23 cellular contexts compared by ENCODE assay signal in the genomic region with DNA sequence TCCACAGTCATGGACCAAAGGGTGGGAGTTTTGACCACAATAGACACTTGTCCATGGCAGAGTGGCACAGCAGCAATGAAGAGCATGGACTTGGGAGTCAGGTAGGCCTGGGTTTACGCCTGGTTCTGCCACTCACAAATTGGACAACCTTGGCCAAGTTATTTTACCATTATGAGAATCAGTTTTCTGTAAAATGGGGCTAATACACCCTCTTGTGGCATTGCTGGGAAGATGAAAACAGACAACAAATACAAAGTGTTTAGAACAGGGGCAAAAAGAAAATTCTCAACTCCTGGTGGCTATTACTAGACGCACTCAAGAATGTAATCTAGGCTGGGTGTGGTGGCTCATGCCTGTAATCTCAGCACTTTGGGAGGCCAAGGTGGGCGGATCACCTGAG. TPM values are rescaled to one million over a fixed set of nuclear protein-coding genes. Genes with fewer than 3 reads are reported as not detected.
DNase-seq lines count a peak whose midpoint lies in the region; ATAC-seq, FAIRE-seq and TF ChIP-seq lines count a peak whose summit lies in the region.
"Had no signal": no experiment of that assay in that cellular context is flagged by ENCODE, and none has a peak within 500 bp of the region (broad histone marks: within the 10 kb centered on the region; RNA-seq: fewer than 3 reads in every experiment).

No MANE protein-coding gene starts in this region.

- no peak for DNase-seq in T-helper 1 cell
- no peak for DNase-seq in GM12865 (ENCODE audit: low read depth)
- DNase-seq in OCI-LY7 (ENCODE audit: low spot score), result peak; percentile 16
- DNase-seq in activated CD8-positive, alpha-beta memory T cell treated with anti-CD3 and anti-CD28 coated beads, Interleukin-2, amount 10 ng/mL, durations not matched to agents 7 days and 5 days, result no peak
- DNase-seq in germinal center (ENCODE audit: low spot score), result no peak
- DNase-seq in GM12892 (ENCODE audit: insufficient read length), result no peak
- DNase-seq: activated naive CD4-positive, alpha-beta T cell treated with anti-CD3 and anti-CD28 coated beads, Interleukin-2, amount 50 U/mL, for 16 hours; C1 segment of cervical spinal cord; dermis blood vessel endothelial cell; H7; left cardiac atrium; NCI-H1048; NCI-H524 treated with DMSO at 0.1 percent for 48 hours; OCI-M1; retina; T-helper 9 cell had no signal

- no peak for FAIRE-seq in GM12892 (lab: Jason Lieb, UNC)

- no peak overlapping the region for H3K27ac Mint-ChIP-seq in T-helper 1 cell treated with Interleukin-12 subunit alpha and Interleukin-12 subunit beta and Interleukin-4 antibody, amounts not matched to agents 30 μg/mL and 1 μg/mL, for 36 hours
- H3K27ac Mint-ChIP-seq in activated CD8-positive, alpha-beta memory T cell treated with anti-CD3 and anti-CD28 coated beads, Interleukin-2, amount 10 ng/mL, durations not matched to agents 7 days and 5 days, result no peak overlapping the region
- H3K27ac Mint-ChIP-seq: stimulated activated effector memory CD8-positive, alpha-beta T cell treated with anti-CD3 and anti-CD28 coated beads, Interleukin-12 subunit alpha, Interleukin-12 subunit beta, amount 100 ng/mL, for 72 hours had no signal

- peaks cover 11% of the 10 kb centered on the region for H3K4me1 ChIP-seq in OCI-LY7 (ENCODE audit: insufficient read depth, low read length, poor library complexity, severe bottlenecking)
- H3K4me1 ChIP-seq in liver (ENCODE audit: control insufficient read depth in 4 of 4, insufficient read depth in 4 of 4, low read length in 3 of 4), result peaks cover 0 to 23% (median 16%) of the 10 kb centered on the region in 4 donors

- no peak overlapping the region for H3K4me2 ChIP-seq in OCI-LY7 (ENCODE audit: low read length)

- H3K9me3 Mint-ChIP-seq in T-helper 1 cell treated with Interleukin-12 subunit alpha and Interleukin-12 subunit beta and Interleukin-4 antibody, amounts not matched to agents 30 μg/mL and 1 μg/mL, for 36 hours, result no peaks in the 10 kb centered on the region
- H3K9me3 Mint-ChIP-seq in activated CD8-positive, alpha-beta memory T cell treated with anti-CD3 and anti-CD28 coated beads, Interleukin-2, amount 10 ng/mL, durations not matched to agents 7 days and 5 days (ENCODE audit: low read depth), result no peaks in the 10 kb centered on the region
- H3K9me3 Mint-ChIP-seq: stimulated activated effector memory CD8-positive, alpha-beta T cell treated with anti-CD3 and anti-CD28 coated beads, Interleukin-12 subunit alpha, Interleukin-12 subunit beta, amount 100 ng/mL, for 72 hours had no signal

- CTCF ChIA-PET in OCI-LY7 (lab: Charles Lee; ENCODE audit: unreplicated experiment), result no interaction called here
- CTCF ChIA-PET in activated CD8-positive, alpha-beta memory T cell treated with anti-CD3 and anti-CD28 coated beads, Interleukin-2, amount 10 ng/mL, durations not matched to agents 7 days and 5 days (lab: Charles Lee), result interaction anchor here (1.4 kb wide), 1 partner anchor 54 kb away, joined by 3 read pairs; no protein-coding TSS in a partner anchor

- H3K27ac ChIP-seq in OCI-LY7 (ENCODE audit: low read depth, low read length, poor library complexity, severe bottlenecking) (no peak overlapping the region), liver (ENCODE audit: low read depth in 1 of 2, low read length in 2 of 2) (no peak overlapping the region)
- H3K27ac ChIP-seq: gastroesophageal sphincter, neutrophil, thoracic aorta had no signal

- peaks cover 24% of the 10 kb centered on the region for H3K4me1 Mint-ChIP-seq in T-helper 1 cell treated with Interleukin-12 subunit alpha and Interleukin-12 subunit beta and Interleukin-4 antibody, amounts not matched to agents 30 μg/mL and 1 μg/mL, for 36 hours (ENCODE audit: low read depth)
- peaks cover 21% of the 10 kb centered on the region for H3K4me1 Mint-ChIP-seq in activated CD8-positive, alpha-beta memory T cell treated with anti-CD3 and anti-CD28 coated beads, Interleukin-2, amount 10 ng/mL, durations not matched to agents 7 days and 5 days

- H3K4me3 ChIP-seq in GM12865 (ENCODE audit: low read depth, low read length) (no peak overlapping the region), OCI-LY7 (ENCODE audit: low read depth, low read length, poor library complexity, severe bottlenecking) (no peak overlapping the region), liver (ENCODE audit: low read depth in 1 of 3, low read length in 3 of 3) (no peak overlapping the region)
- H3K4me3 ChIP-seq: gastroesophageal sphincter, thoracic aorta had no signal

- no peak for ATAC-seq in activated CD8-positive, alpha-beta memory T cell treated with anti-CD3 and anti-CD28 coated beads, Interleukin-2, amount 10 ng/mL, durations not matched to agents 7 days and 5 days
- ATAC-seq: gastroesophageal sphincter; left cardiac atrium; stimulated activated effector memory CD8-positive, alpha-beta T cell treated with anti-CD3 and anti-CD28 coated beads, Interleukin-12 subunit alpha, Interleukin-12 subunit beta, amount 100 ng/mL, for 72 hours had no signal

- 88% methylated on average over 3 of the region's 3 CpGs for WGBS in liver

- TF ChIP-seq POLR2A in GM12892 (IDR thresholded peaks at IDR 0.05; ENCODE audit: low read depth, low read length), result no peak

- no TSS peak for BruUV-seq in OCI-LY7 (replicated peaks; lab: Mats Ljungman, UMichigan)

- no peak overlapping the region for H3K9ac ChIP-seq in liver (ENCODE audit: low read depth in 1 of 2, low read length in 2 of 2)

- H3K36me3 Mint-ChIP-seq in T-helper 1 cell treated with Interleukin-12 subunit alpha and Interleukin-12 subunit beta and Interleukin-4 antibody, amounts not matched to agents 30 μg/mL and 1 μg/mL, for 36 hours (ENCODE audit: low read depth), result peaks cover 16% of the 10 kb centered on the region
- peaks cover 8% of the 10 kb centered on the region for H3K36me3 Mint-ChIP-seq in activated CD8-positive, alpha-beta memory T cell treated with anti-CD3 and anti-CD28 coated beads, Interleukin-2, amount 10 ng/mL, durations not matched to agents 7 days and 5 days

- peaks cover 16% of the 10 kb centered on the region for H3K79me2 ChIP-seq in OCI-LY7 (ENCODE audit: insufficient read depth, low read depth, low read length)

- POLR2A ChIA-PET in OCI-LY7 (lab: Charles Lee), result interaction anchor here (0.6 kb wide), 1 partner anchor 549 kb away, joined by 5 read pairs; no protein-coding TSS in a partner anchor

- peak; percentile 38 to 54 for TF ChIP-seq RAD21 in liver (IDR thresholded peaks at IDR 0.05)

- no peaks in the 10 kb centered on the region for H3K27me3 ChIP-seq in liver (ENCODE audit: control insufficient read depth in 4 of 4, insufficient read depth in 4 of 4, low read length in 3 of 4)
- H3K27me3 ChIP-seq: gastroesophageal sphincter, neutrophil had no signal

- no peak overlapping the region for H2AFZ ChIP-seq in OCI-LY7 (ENCODE audit: low read length)

- no peaks in the 10 kb centered on the region for H3K27me3 Mint-ChIP-seq in T-helper 1 cell treated with Interleukin-12 subunit alpha and Interleukin-12 subunit beta and Interleukin-4 antibody, amounts not matched to agents 30 μg/mL and 1 μg/mL, for 36 hours (ENCODE audit: low read depth)
- no peaks in the 10 kb centered on the region for H3K27me3 Mint-ChIP-seq in activated CD8-positive, alpha-beta memory T cell treated with anti-CD3 and anti-CD28 coated beads, Interleukin-2, amount 10 ng/mL, durations not matched to agents 7 days and 5 days

- TF ChIP-seq CTCF in GM12865 (IDR thresholded peaks at IDR 0.05; ENCODE audit: insufficient read depth, low read depth, low read length, missing control alignments), result peak; percentile 6
- peak; percentile 59 for TF ChIP-seq CTCF in OCI-LY7 (conservative IDR thresholded peaks at IDR 0.05; ENCODE audit: low read length)
- TF ChIP-seq CTCF in liver (IDR thresholded peaks at IDR 0.05; ENCODE audit: low read depth, low read length, missing input control), result peak; percentile 17

- H3K36me3 ChIP-seq in OCI-LY7 (ENCODE audit: insufficient read depth, low read length) (peaks cover 35% of the 10 kb centered on the region), liver (ENCODE audit: control insufficient read depth in 4 of 4, insufficient read depth in 3 of 4, low read depth in 1 of 4, low read length in 3 of 4) (peaks cover 0 to 15% (median 2%) of the 10 kb centered on the region in 4 donors)

- H3K9me2 ChIP-seq in OCI-LY7 (ENCODE audit: insufficient read depth, low read length), result no peaks in the 10 kb centered on the region

- H4K20me1 ChIP-seq in OCI-LY7 (ENCODE audit: insufficient read depth, low read length), result no peaks in the 10 kb centered on the region

- intact Hi-C loops in OCI-LY7 (cut with micrococcal nuclease; ENCODE audit: unreplicated experiment), result no loop called here

- H3K9me3 ChIP-seq in OCI-LY7 (ENCODE audit: low read length) (no peaks in the 10 kb centered on the region), liver (ENCODE audit: control insufficient read depth in 4 of 4, low read length in 3 of 4) (no peaks in the 10 kb centered on the region)
- H3K9me3 ChIP-seq: gastroesophageal sphincter, neutrophil, thoracic aorta had no signal

- peak overlapping the region; percentile 9 for H3K4me3 Mint-ChIP-seq in T-helper 1 cell treated with Interleukin-12 subunit alpha and Interleukin-12 subunit beta and Interleukin-4 antibody, amounts not matched to agents 30 μg/mL and 1 μg/mL, for 36 hours
- H3K4me3 Mint-ChIP-seq in activated CD8-positive, alpha-beta memory T cell treated with anti-CD3 and anti-CD28 coated beads, Interleukin-2, amount 10 ng/mL, durations not matched to agents 7 days and 5 days, result no peak overlapping the region

TF ChIP-seq in liver, 16 proteins besides CTCF, POLR2A, EP300 and RAD21 (continues in another document):
- no peak for TF ChIP-seq HNF4A (conservative IDR thresholded peaks at IDR 0.05)
- TF ChIP-seq FOXA1 (IDR thresholded peaks at IDR 0.05), result no peak

RNA-seq across cellular contexts. Expression of a gene that starts 2.6 kb away (rescaled TPM):
- 24.7 and 30.0 TPM in 2 replicates for total RNA-seq in OCI-LY7 (2014; rRNA removed; shearing (Covaris generic))
- 18.0 and 21.4 TPM in 2 replicates for total RNA-seq in OCI-LY7 (2022)
- total RNA-seq in liver, result 1 to 10 TPM; 6.8 to 7.3 TPM
- polyA plus RNA-seq in liver, result 1 to 10 TPM; 7.8 to 8.2 TPM
- 10 to 100 TPM; 16.4 to 24.6 TPM for total RNA-seq in activated CD8-positive, alpha-beta memory T cell treated with anti-CD3 and anti-CD28 coated beads, Interleukin-2, amount 10 ng/mL, durations not matched to agents 7 days and 5 days
- polyA plus RNA-seq in GM12892 (2012; ENCODE audit: missing spikeins), result 9.2 TPM

RNA-seq across cellular contexts. Expression of a gene that starts 25.3 kb away (rescaled TPM):
- total RNA-seq in OCI-LY7 (2014; rRNA removed; shearing (Covaris generic)), result 0.09 TPM in 1 of 2 replicates, not detected in the other
- 0.25 TPM in 1 of 2 replicates, not detected in the other for total RNA-seq in OCI-LY7 (2022)
- total RNA-seq in liver, result 1 to 10 TPM in 1 of 2 donors, under 1 TPM in 1; 0.89 to 2.5 TPM
- 1 to 10 TPM; 3.7 to 4.5 TPM for polyA plus RNA-seq in liver
- 100 to 1,000 TPM in 1 of 2 experiments, 10 to 100 TPM in 1; 55.3 to 135 TPM for total RNA-seq in activated CD8-positive, alpha-beta memory T cell treated with anti-CD3 and anti-CD28 coated beads, Interleukin-2, amount 10 ng/mL, durations not matched to agents 7 days and 5 days
- 2.7 TPM for polyA plus RNA-seq in GM12892 (2012; ENCODE audit: missing spikeins)
- total RNA-seq: H7 had no signal

RNA-seq across cellular contexts. Expression of a gene that starts 35.4 kb away (rescaled TPM):
- not detected in 2 replicates for total RNA-seq in OCI-LY7 (2014; rRNA removed; shearing (Covaris generic))
- total RNA-seq in OCI-LY7 (2022), result not detected in 2 replicates
- 10 to 100 TPM in 1 of 2 donors, 1 to 10 TPM in 1; 8.3 to 12.8 TPM for total RNA-seq in liver
- 10 to 100 TPM in 1 of 2 donors, 1 to 10 TPM in 1; 8.2 to 19.8 TPM for polyA plus RNA-seq in liver
- not detected for total RNA-seq in activated CD8-positive, alpha-beta memory T cell treated with anti-CD3 and anti-CD28 coated beads, Interleukin-2, amount 10 ng/mL, durations not matched to agents 7 days and 5 days
- polyA plus RNA-seq in GM12892 (2012; ENCODE audit: missing spikeins), result not detected
- total RNA-seq: A172, dermis blood vessel endothelial cell, H7, left cardiac atrium had no signal

Comparison
In these comparisons a context has a peak if more than half of its experiments do, and no peak if none do; other contexts are left out.
1. CTCF ChIP-seq: peak in every context shown above with its lines; median percentile 59 in OCI-LY7; 17 in liver; 6 in GM12865.
2. RNA of a gene that starts 25.3 kb away (total RNA-seq): 55.3 to 135 TPM in activated CD8-positive, alpha-beta memory T cell treated with anti-CD3 and anti-CD28 coated beads, Interleukin-2, amount 10 ng/mL, durations not matched to agents 7 days and 5 days; 0.89 to 2.5 TPM in liver and 0.09 to 0.25 TPM in OCI-LY7; every median in the first group is over 10 times any median in the second.
3. RNA of a gene that starts 35.4 kb away (total RNA-seq): 8.3 to 12.8 TPM in liver; not detected in activated CD8-positive, alpha-beta memory T cell treated with anti-CD3 and anti-CD28 coated beads, Interleukin-2, amount 10 ng/mL, durations not matched to agents 7 days and 5 days and not detected in OCI-LY7; every median in the first group is over 4 times any median in the second.